ENCODE assay signal across 2 cellular contexts in the genomic region with DNA sequence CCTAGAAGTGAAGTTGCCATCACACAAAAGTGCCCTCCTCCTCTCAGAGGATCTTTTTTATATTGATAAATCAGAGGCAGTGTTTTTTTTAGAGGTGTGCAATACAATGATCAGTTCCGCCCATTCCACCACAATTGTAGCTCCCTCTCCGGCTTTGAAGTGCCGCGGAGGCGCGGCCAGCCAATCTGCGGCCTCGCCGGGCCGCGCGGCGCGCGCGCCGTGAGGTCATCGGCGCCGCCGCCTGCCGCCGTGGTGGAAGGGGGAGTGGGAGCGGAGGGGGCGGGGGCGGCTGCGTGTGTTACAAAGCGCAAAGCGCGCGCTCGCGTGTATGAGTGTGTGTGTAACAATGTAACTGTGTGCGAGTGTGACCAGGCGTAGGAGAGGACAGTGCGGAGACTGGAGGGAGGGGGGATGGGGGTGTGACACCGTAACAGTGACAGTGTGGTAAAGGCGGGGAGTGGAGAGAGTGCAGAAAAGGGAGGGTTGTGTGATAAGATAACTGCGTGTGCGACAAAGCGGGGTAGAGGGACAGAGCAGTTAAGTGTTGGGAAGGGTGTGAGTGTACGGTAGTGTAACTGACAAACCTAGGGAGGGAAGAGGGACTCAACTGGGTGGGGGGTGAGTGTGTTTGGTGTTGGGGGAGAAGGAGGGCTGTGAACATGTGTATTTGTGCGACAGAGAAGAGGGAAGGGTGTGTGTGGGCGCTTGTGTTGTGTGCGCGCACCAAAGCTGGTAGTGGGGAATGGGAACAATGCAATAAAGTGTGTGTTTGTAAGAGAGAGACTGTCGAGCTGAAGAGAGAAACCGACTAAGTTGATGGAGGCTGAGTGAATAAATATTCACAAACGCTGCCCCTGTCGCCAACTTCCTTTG.
A peak's percentile ranks its signal among the peaks of the same experiment; 100 is the strongest.
TF ChIP-seq lines count a peak whose summit lies in the region.

A gene (minus strand): TSS at position 108 of the 873 bp plus-strand sequence. CDS start 88 bp downstream, at position 20.

TF ChIP-seq in H1, 55 proteins besides CTCF, POLR2A, EP300 and RAD21 (continues in another document):
- peak; percentile 53 to 90; a peak in 2 of 4 replicates for TF ChIP-seq SIN3A (conservative IDR thresholded peaks at IDR 0.05 in 1 of 2, IDR thresholded peaks at IDR 0.05 in 1 of 2; ENCODE audit: low read depth in 1 of 2, low read length in 2 of 2)
- no peak; the same call in 1 of the 2 replicates for TF ChIP-seq TAF1 (IDR thresholded peaks at IDR 0.05; ENCODE audit: low read depth, low read length)
- TF ChIP-seq JUND (IDR thresholded peaks at IDR 0.05; ENCODE audit: low read length), result no peak; the same call in 1 of the 2 replicates
- no peak for TF ChIP-seq TBP (IDR thresholded peaks at IDR 0.05; ENCODE audit: low read depth, low read length)
- TF ChIP-seq CREB1 (IDR thresholded peaks at IDR 0.05), result peak; percentile 90
- TF ChIP-seq MAFK (IDR thresholded peaks at IDR 0.05; ENCODE audit: low read depth, low read length), result no peak
- 0 out of 2 replicates have a peak, but pooled peaks have one; percentile 43 for TF ChIP-seq SP1 (IDR thresholded peaks at IDR 0.05; ENCODE audit: low read depth, low read length)
- no peak for TF ChIP-seq RXRA (IDR thresholded peaks at IDR 0.05; ENCODE audit: insufficient read depth, low read depth, low read length)
- TF ChIP-seq SRF (IDR thresholded peaks at IDR 0.05; ENCODE audit: low read depth, low read length), result peak; percentile 33; the same call in 1 of the 2 replicates
- TF ChIP-seq, protein P1, sequence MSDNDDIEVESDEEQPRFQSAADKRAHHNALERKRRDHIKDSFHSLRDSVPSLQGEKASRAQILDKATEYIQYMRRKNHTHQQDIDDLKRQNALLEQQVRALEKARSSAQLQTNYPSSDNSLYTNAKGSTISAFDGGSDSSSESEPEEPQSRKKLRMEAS (IDR thresholded peaks at IDR 0.05), result peak; percentile 62
- no peak for TF ChIP-seq JUN (IDR thresholded peaks at IDR 0.05; ENCODE audit: low read depth, low read length)
- TF ChIP-seq SAP30 (IDR thresholded peaks at IDR 0.05; ENCODE audit: insufficient read depth, insufficient replicate concordance, low read length), result peak; percentile 94
- TF ChIP-seq GABPA (IDR thresholded peaks at IDR 0.05; ENCODE audit: borderline replicate concordance, insufficient read depth, low read length), result no peak
- TF ChIP-seq POU5F1 (IDR thresholded peaks at IDR 0.05; ENCODE audit: low read depth, low read length), result no peak
- TF ChIP-seq POLR2AphosphoS5 (IDR thresholded peaks at IDR 0.05; ENCODE audit: low read depth, low read length), result no peak
- no peak for TF ChIP-seq EZH2 (IDR thresholded peaks at IDR 0.05; ENCODE audit: low read depth, low read length, severe bottlenecking)
- TF ChIP-seq NRF1 (IDR thresholded peaks at IDR 0.05; ENCODE audit: low read depth, low read length), result no peak
- TF ChIP-seq NANOG (IDR thresholded peaks at IDR 0.05; ENCODE audit: insufficient read depth, low read depth, low read length, poor library complexity, severe bottlenecking), result no peak
- no peak for TF ChIP-seq BCL11A (IDR thresholded peaks at IDR 0.05; ENCODE audit: low read depth in 2 of 2, low read length in 2 of 2)
- no peak for TF ChIP-seq CHD1 (IDR thresholded peaks at IDR 0.05; ENCODE audit: low read depth, low read length)
- no peak for TF ChIP-seq SIX5 (IDR thresholded peaks at IDR 0.05; ENCODE audit: low read depth, low read length)
- no peak for TF ChIP-seq CHD2 (IDR thresholded peaks at IDR 0.05; ENCODE audit: low read length)
- TF ChIP-seq CTBP2 (IDR thresholded peaks at IDR 0.05; ENCODE audit: borderline replicate concordance, insufficient read depth, insufficient read length, low read length), result peak; percentile 96
- peak in 1 of 2 experiments; percentile 81; a peak in 2 of 4 replicates for TF ChIP-seq HDAC2 (IDR thresholded peaks at IDR 0.05; ENCODE audit: borderline replicate concordance in 1 of 2, low read depth in 2 of 2, low read length in 2 of 2)
- TF ChIP-seq BACH1 (IDR thresholded peaks at IDR 0.05; ENCODE audit: low read length), result peak; percentile 59; the same call in 1 of the 2 replicates
- peak; percentile 100 for TF ChIP-seq ASH2L (IDR thresholded peaks at IDR 0.05; ENCODE audit: low read length)

TF ChIP-seq in neural cell, 6 proteins besides CTCF, POLR2A, EP300 and RAD21:
- no peak for TF ChIP-seq TAF1 (IDR thresholded peaks at IDR 0.05; ENCODE audit: low read depth)
- peak; percentile 73 for TF ChIP-seq MXI1 (conservative IDR thresholded peaks at IDR 0.05; ENCODE audit: poor library complexity, severe bottlenecking)
- peak; percentile 37 for TF ChIP-seq EZH2 (IDR thresholded peaks at IDR 0.05; ENCODE audit: borderline replicate concordance, insufficient read depth, low read length, poor library complexity, severe bottlenecking)
- TF ChIP-seq, protein P2, sequence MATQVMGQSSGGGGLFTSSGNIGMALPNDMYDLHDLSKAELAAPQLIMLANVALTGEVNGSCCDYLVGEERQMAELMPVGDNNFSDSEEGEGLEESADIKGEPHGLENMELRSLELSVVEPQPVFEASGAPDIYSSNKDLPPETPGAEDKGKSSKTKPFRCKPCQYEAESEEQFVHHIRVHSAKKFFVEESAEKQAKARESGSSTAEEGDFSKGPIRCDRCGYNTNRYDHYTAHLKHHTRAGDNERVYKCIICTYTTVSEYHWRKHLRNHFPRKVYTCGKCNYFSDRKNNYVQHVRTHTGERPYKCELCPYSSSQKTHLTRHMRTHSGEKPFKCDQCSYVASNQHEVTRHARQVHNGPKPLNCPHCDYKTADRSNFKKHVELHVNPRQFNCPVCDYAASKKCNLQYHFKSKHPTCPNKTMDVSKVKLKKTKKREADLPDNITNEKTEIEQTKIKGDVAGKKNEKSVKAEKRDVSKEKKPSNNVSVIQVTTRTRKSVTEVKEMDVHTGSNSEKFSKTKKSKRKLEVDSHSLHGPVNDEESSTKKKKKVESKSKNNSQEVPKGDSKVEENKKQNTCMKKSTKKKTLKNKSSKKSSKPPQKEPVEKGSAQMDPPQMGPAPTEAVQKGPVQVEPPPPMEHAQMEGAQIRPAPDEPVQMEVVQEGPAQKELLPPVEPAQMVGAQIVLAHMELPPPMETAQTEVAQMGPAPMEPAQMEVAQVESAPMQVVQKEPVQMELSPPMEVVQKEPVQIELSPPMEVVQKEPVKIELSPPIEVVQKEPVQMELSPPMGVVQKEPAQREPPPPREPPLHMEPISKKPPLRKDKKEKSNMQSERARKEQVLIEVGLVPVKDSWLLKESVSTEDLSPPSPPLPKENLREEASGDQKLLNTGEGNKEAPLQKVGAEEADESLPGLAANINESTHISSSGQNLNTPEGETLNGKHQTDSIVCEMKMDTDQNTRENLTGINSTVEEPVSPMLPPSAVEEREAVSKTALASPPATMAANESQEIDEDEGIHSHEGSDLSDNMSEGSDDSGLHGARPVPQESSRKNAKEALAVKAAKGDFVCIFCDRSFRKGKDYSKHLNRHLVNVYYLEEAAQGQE (IDR thresholded peaks at IDR 0.05; ENCODE audit: borderline replicate concordance), result peak; percentile 41
- TF ChIP-seq POLR2AphosphoS5 (IDR thresholded peaks at IDR 0.05), result peak; percentile 70
